23 cellular contexts compared by ENCODE assay signal in genomic region chr6:79607000-79607399, GRCh38. TPM values are rescaled to one million over a fixed set of nuclear protein-coding genes. Genes with fewer than 3 reads are reported as not detected.
DNase-seq lines count a peak whose midpoint lies in the region; ATAC-seq and TF ChIP-seq lines count a peak whose summit lies in the region.
"Had no signal": no experiment of that assay in that cellular context is flagged by ENCODE, and none has a peak within 500 bp of the region (broad histone marks: within the 10 kb centered on the region; RNA-seq: fewer than 3 reads in every experiment).

No MANE protein-coding gene starts in this region.

- H2AFZ ChIP-seq in hepatocyte (no peak overlapping the region), smooth muscle cell (ENCODE audit: low read depth) (no peak overlapping the region)

- ATAC-seq in HG02610 (IDR thresholded peaks at IDR 0.05; ENCODE audit: unreplicated experiment) (no peak), GM21723 (IDR thresholded peaks at IDR 0.05; ENCODE audit: unreplicated experiment) (no peak)
- ATAC-seq: activated T-cell treated with anti-CD3 and anti-CD28 coated beads, Interleukin-2, amount 50 U/mL, for 4 hours had no signal

- H3K9me2 ChIP-seq in hepatocyte (replicated peaks; ENCODE audit: insufficient read depth) = no peaks in the 10 kb centered on the region

- no peaks in the 10 kb centered on the region for H3K27me3 ChIP-seq in hepatocyte
- no peaks in the 10 kb centered on the region for H3K27me3 ChIP-seq in smooth muscle cell (ENCODE audit: low read depth)
- H3K27me3 ChIP-seq: uterus had no signal

- no peaks in the 10 kb centered on the region for H3K79me2 ChIP-seq in hepatocyte
- H3K79me2 ChIP-seq in smooth muscle cell (ENCODE audit: low read depth) = no peaks in the 10 kb centered on the region

- H3K4me2 ChIP-seq in hepatocyte (peak overlapping the region; percentile 1), smooth muscle cell (peak overlapping the region; percentile 13)

- peak; percentile 53 for DNase-seq in amniotic epithelial cell (ENCODE audit: low read depth)
- no peak for DNase-seq in hepatocyte (ENCODE audit: low spot score)
- no peak for DNase-seq in smooth muscle cell (lab: John Stamatoyannopoulos, UW; ENCODE audit: unreplicated experiment)
- DNase-seq in NCI-H2227 treated with DMSO at 0.1 percent for 48 hours (lab: John Stamatoyannopoulos, UW) = no peak
- no peak for DNase-seq in NCI-H1092 (lab: John Stamatoyannopoulos, UW)
- DNase-seq: ACHN; activated CD8-positive, alpha-beta memory T cell treated with anti-CD3 and anti-CD28 coated beads for 24 hours; activated naive CD4-positive, alpha-beta T cell treated with anti-CD3 and anti-CD28 coated beads for 36 hours; activated T-cell treated with anti-CD3 and anti-CD28 coated beads, Interleukin-2, amount 50 U/mL, for 4 hours; cerebellar nuclear complex; effector CD8-positive, alpha-beta T cell; GF-D8; GOT3; head of caudate nucleus; Karpas-422; left ventricle myocardium inferior; NCI-H1417 treated with DMSO at 0.1 percent for 48 hours; NCI-H524 treated with DMSO at 0.1 percent for 48 hours; stimulated activated CD4-positive, alpha-beta T cell treated with anti-CD3 and anti-CD28 coated beads, Interleukin-12 subunit alpha, Interleukin-12 subunit beta, amount 100 ng/mL, for 4 hours; uterus had no signal

- H3K27ac ChIP-seq in HEK293 (ENCODE audit: extremely low read depth, low read depth, low read length) = no peak overlapping the region
- peak overlapping the region; percentile 71 for H3K27ac ChIP-seq in hepatocyte
- H3K27ac ChIP-seq in smooth muscle cell (ENCODE audit: low read depth) = peak overlapping the region; percentile 13
- H3K27ac ChIP-seq: left ventricle myocardium inferior, uterus had no signal

- no peaks in the 10 kb centered on the region for H3K36me3 ChIP-seq in HEK293 (ENCODE audit: control insufficient read depth in 2 of 2, insufficient read depth in 1 of 2, low read length in 2 of 2)
- no peaks in the 10 kb centered on the region for H3K36me3 ChIP-seq in hepatocyte (replicated peaks; ENCODE audit: insufficient read depth, low read depth)
- H3K36me3 ChIP-seq in smooth muscle cell (ENCODE audit: low read depth) = no peaks in the 10 kb centered on the region
- H3K36me3 ChIP-seq: left ventricle myocardium inferior, uterus had no signal

- no peak overlapping the region for H3K9ac ChIP-seq in smooth muscle cell (ENCODE audit: low read depth)

- TF ChIP-seq CTCF in HEK293 (tag by site-specific recombination; IDR thresholded peaks at IDR 0.05) = no peak
- TF ChIP-seq CTCF in hepatocyte (IDR thresholded peaks at IDR 0.05; ENCODE audit: poor library complexity) = no peak
- no peak for TF ChIP-seq CTCF in smooth muscle cell (IDR thresholded peaks at IDR 0.05; ENCODE audit: borderline replicate concordance, insufficient read depth, poor library complexity, severe bottlenecking)

- H3F3A ChIP-seq in smooth muscle cell (ENCODE audit: low read depth) = no peaks in the 10 kb centered on the region

- H3K4me3 ChIP-seq in HEK293 (ENCODE audit: low read depth, low read length) (no peak overlapping the region), hepatocyte (no peak overlapping the region), smooth muscle cell (no peak overlapping the region)
- H3K4me3 ChIP-seq: left ventricle myocardium inferior, uterus had no signal

- CTCF ChIA-PET in HEK293 (lab: Yijun Ruan, JAX) = no interaction called here

- H3K4me1 ChIP-seq in HEK293 (ENCODE audit: control insufficient read depth, insufficient read depth, low read length) (peaks cover 5% of the 10 kb centered on the region; the same call in 1 of the 2 replicates), hepatocyte (ENCODE audit: insufficient read depth) (peaks cover 45% of the 10 kb centered on the region), smooth muscle cell (ENCODE audit: low read depth) (no peaks in the 10 kb centered on the region)
- H3K4me1 ChIP-seq: uterus had no signal

- WGBS in hepatocyte (ENCODE audit: low lambda C conversion rate, missing lambda C conversion rate) = 29% methylated on average over 3 of the region's 3 CpGs
- 31% methylated on average over 3 of the region's 3 CpGs for WGBS in smooth muscle cell (ENCODE audit: low lambda C conversion rate)

- H4K20me1 ChIP-seq in hepatocyte (ENCODE audit: insufficient read depth, poor library complexity, severe bottlenecking) (no peaks in the 10 kb centered on the region), smooth muscle cell (ENCODE audit: low read depth) (no peaks in the 10 kb centered on the region)

- POLR2A ChIA-PET in HEK293 (lab: Yijun Ruan, JAX) = no interaction called here

- H3K9me3 ChIP-seq in HEK293 (ENCODE audit: control insufficient read depth, insufficient read depth, low read depth, low read length) (no peaks in the 10 kb centered on the region), hepatocyte (ENCODE audit: low read depth) (no peaks in the 10 kb centered on the region), smooth muscle cell (replicated peaks; ENCODE audit: low read depth) (no peaks in the 10 kb centered on the region)
- H3K9me3 ChIP-seq: left ventricle myocardium inferior, uterus had no signal

TF ChIP-seq in HEK293, 187 proteins besides CTCF, POLR2A, EP300 and RAD21:
- TF ChIP-seq HOXD13 (CRISPR knock-in tag; IDR thresholded peaks at IDR 0.05; ENCODE audit: borderline replicate concordance) (no peak), ZNF132 (tag by site-specific recombination; IDR thresholded peaks at IDR 0.05; ENCODE audit: borderline replicate concordance) (no peak), ZIC2 (tag by site-specific recombination; IDR thresholded peaks at IDR 0.05) (peak; percentile 7; the same call in 1 of the 2 replicates), KLF1 (tag by site-specific recombination; IDR thresholded peaks at IDR 0.05) (no peak)
TF ChIP-seq in HEK293: peak in this region for 1.

RNA-seq across cellular contexts. Expression of gene SH3BGRL2, which starts 24.1 kb away (rescaled TPM):
- total RNA-seq in hepatocyte (63.6 and 71.4 TPM in 2 replicates), smooth muscle cell (15.1 and 16.6 TPM in 2 replicates)
- polyA plus RNA-seq in hepatocyte (23.4 and 24.1 TPM in 2 replicates), smooth muscle cell (4.5 and 4.6 TPM in 2 replicates)
